In the genomic region with DNA sequence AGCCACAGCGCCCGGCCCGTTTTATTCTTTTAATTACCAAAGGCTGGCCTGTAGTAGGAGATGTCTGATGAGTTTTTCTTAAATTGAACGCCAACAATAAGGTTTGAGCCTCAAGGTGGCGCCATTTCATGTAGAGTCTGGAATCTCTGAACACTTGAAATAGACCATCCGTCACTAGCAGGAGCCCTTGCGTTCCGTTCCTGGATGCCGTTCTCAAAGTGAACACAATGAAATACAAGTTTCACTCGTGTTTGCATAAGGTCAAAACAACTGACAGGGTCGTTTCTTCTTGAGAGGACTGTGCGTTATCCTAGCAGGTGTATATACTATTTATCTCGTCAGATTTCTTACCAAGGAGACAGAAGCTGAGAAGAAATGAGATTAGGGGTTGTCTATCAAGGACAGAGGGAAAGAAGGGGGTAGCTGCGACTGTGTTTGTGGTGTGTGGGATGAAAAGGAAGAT, we compare ENCODE assay signal across 9 cellular contexts. TPM values are rescaled to one million over a fixed set of nuclear protein-coding genes. Genes with fewer than 3 reads are reported as not detected.
DNase-seq lines count a peak whose midpoint lies in the region; ATAC-seq and TF ChIP-seq lines count a peak whose summit lies in the region.
"Had no signal": no experiment of that assay in that cellular context is flagged by ENCODE, and none has a peak within 500 bp of the region (broad histone marks: within the 10 kb centered on the region; RNA-seq: fewer than 3 reads in every experiment).

No MANE protein-coding gene starts in this region.

- DNase-seq in GM06990 (ENCODE audit: extremely low read depth, insufficient read length) (no peak), NCI-H146 (lab: John Stamatoyannopoulos, UW) (peak; percentile 80), T follicular helper cell (ENCODE audit: low read depth) (peak; percentile 56), adipocyte (ENCODE audit: low read depth) (peak; percentile 76), left cardiac atrium (peak; percentile 78), retinal pigment epithelial cell (ENCODE audit: low read depth) (peak; percentile 45)

- no peaks in the 10 kb centered on the region; the same call in 1 of the 2 replicates for H3K27me3 ChIP-seq in GM06990 (replicated peaks; ENCODE audit: control insufficient read depth, insufficient read depth, low read length)
- H3K27me3 ChIP-seq in adipocyte (replicated peaks; ENCODE audit: control insufficient read depth, insufficient read depth, low read length), result peaks cover 61% of the 10 kb centered on the region

- H3K9ac ChIP-seq in adipocyte (ENCODE audit: low read length), result no peak overlapping the region

- no peaks in the 10 kb centered on the region for H3K36me3 ChIP-seq in GM06990 (ENCODE audit: control insufficient read depth, insufficient read depth, low read length)
- H3K36me3 ChIP-seq in adipocyte (ENCODE audit: control insufficient read depth, insufficient read depth, low read length, severe bottlenecking), result no peaks in the 10 kb centered on the region
- H3K36me3 ChIP-seq: neutrophil had no signal

- H3K4me3 ChIP-seq in GM06990 (replicated peaks; ENCODE audit: low read depth, low read length) (no peak overlapping the region), adipocyte (ENCODE audit: low read length) (no peak overlapping the region), retinal pigment epithelial cell (ENCODE audit: low read length) (no peak overlapping the region)

- intact Hi-C loops in left cardiac atrium (cut with DNase I), result loop anchor here in 1 of 2 donors (5.0 kb wide), 1 partner anchor 141 kb away; no protein-coding TSS in a partner anchor

- H3K9me3 ChIP-seq in adipocyte (ENCODE audit: control insufficient read depth, low read length), result no peaks in the 10 kb centered on the region
- H3K9me3 ChIP-seq: neutrophil had no signal

- H3K4me1 ChIP-seq in adipocyte (ENCODE audit: control insufficient read depth, insufficient read depth, low read length), result no peaks in the 10 kb centered on the region

- peak; percentile 67 to 76 for ATAC-seq in left cardiac atrium
- ATAC-seq in GM19035 (IDR thresholded peaks at IDR 0.05; ENCODE audit: unreplicated experiment), result no peak
- no peak for ATAC-seq in HG03378 (IDR thresholded peaks at IDR 0.05; ENCODE audit: unreplicated experiment)

- TF ChIP-seq CTCF in GM06990 (IDR thresholded peaks at IDR 0.05; ENCODE audit: insufficient read depth, low read length, poor library complexity, severe bottlenecking) (peak; percentile 64), retinal pigment epithelial cell (conservative IDR thresholded peaks at IDR 0.05; ENCODE audit: low read depth, low read length) (peak; percentile 73)

RNA-seq across cellular contexts. Expression of gene SCGB1D1, which starts 18.7 kb away (rescaled TPM):
- total RNA-seq in left cardiac atrium, result not detected

RNA-seq across cellular contexts. Expression of gene SCGB2A1, which starts 37.2 kb away (rescaled TPM):
- total RNA-seq in left cardiac atrium, result not detected

RNA-seq across cellular contexts. Expression of gene INCENP, which starts 47.5 kb away (rescaled TPM):
- total RNA-seq in left cardiac atrium, result 10 to 100 TPM; 15.4 to 16.7 TPM

Comparison
In these comparisons a context has a peak if more than half of its experiments do, and no peak if none do; other contexts are left out.
1. ATAC-seq: peak in left cardiac atrium (2 of 2); none in GM19035 (single experiment) and HG03378 (single experiment).